27 cellular contexts compared by ENCODE assay signal in genomic region chr6:167720456-167721285, GRCh38.
"Had no signal": no experiment of that assay in that cellular context is flagged by ENCODE, and none has a peak within 500 bp of the region (broad histone marks: within the 10 kb centered on the region; RNA-seq: fewer than 3 reads in every experiment).

No MANE protein-coding gene starts in this region.

- H3K79me2 ChIP-seq: parathyroid adenoma had no signal

- H3K4me3 Mint-ChIP-seq: effector memory CD8-positive, alpha-beta T cell; stimulated activated naive B cell treated with anti-CD40 and anti-IgM and Interleukin-4, amounts not matched to agents 10 μg/mL and 1 μg/mL and 100 μg/mL, for 72 hours had no signal

- H2AFZ ChIP-seq: parathyroid adenoma had no signal

- H3K27ac ChIP-seq: ascending aorta, brain microvascular endothelial cell, esophagus squamous epithelium, gastroesophageal sphincter, left lung, parathyroid adenoma, right lobe of liver, SJSA1, upper lobe of left lung had no signal

- H3K4me1 Mint-ChIP-seq: natural killer cell had no signal

- H3K4me1 ChIP-seq: adrenal gland, ascending aorta, esophagus squamous epithelium, gastroesophageal sphincter, left lung, parathyroid adenoma, right lobe of liver, SJSA1 had no signal

- H3K9me3 Mint-ChIP-seq: natural killer cell had no signal

- H3K4me3 ChIP-seq: adrenal gland, ascending aorta, esophagus squamous epithelium, gastroesophageal sphincter, left lung, right lobe of liver, SJSA1, smooth muscle cell, upper lobe of left lung had no signal

- H3K9me3 ChIP-seq: adrenal gland, right lobe of liver, SJSA1 had no signal

- H3K36me3 ChIP-seq: adrenal gland, ascending aorta, brain microvascular endothelial cell, esophagus squamous epithelium, gastroesophageal sphincter, left lung, right lobe of liver, SJSA1, upper lobe of left lung had no signal

- FAIRE-seq: islet of Langerhans, TTC549 had no signal

- H3K36me3 Mint-ChIP-seq: natural killer cell; stimulated activated naive B cell treated with anti-CD40 and anti-IgM and Interleukin-4, amounts not matched to agents 10 μg/mL and 1 μg/mL and 100 μg/mL, for 72 hours had no signal

- DNase-seq: activated CD4-positive, alpha-beta T cell treated with anti-CD3 and anti-CD28 coated beads for 1 hour; activated CD4-positive, alpha-beta T cell treated with anti-CD3 and anti-CD28 coated beads, Interleukin-2, amount 50 U/mL, for 1 hour; activated gamma-delta T cell treated with Interleukin-2 at 50 U/mL for 16 hours; activated T-cell treated with anti-CD3 and anti-CD28 coated beads for 4 hours; brain microvascular endothelial cell; central memory CD4-positive, alpha-beta T cell; dermis blood vessel endothelial cell; effector memory CD8-positive, alpha-beta T cell; esophagus squamous epithelium; left lung; midbrain; natural killer cell; stimulated activated CD4-positive, alpha-beta T cell treated with anti-CD3 and anti-CD28 coated beads, Interleukin-2, amount 100 ng/mL, for 48 hours; stimulated activated CD8-positive, alpha-beta memory T cell treated with anti-CD3 and anti-CD28 coated beads, Interleukin-4, amount 100 ng/mL, for 48 hours; stimulated activated naive B cell treated with anti-CD40 and anti-IgM and Interleukin-4, amounts not matched to agents 10 μg/mL and 1 μg/mL and 100 μg/mL, for 72 hours; T-helper 1 cell had no signal

- H3K27me3 ChIP-seq: adrenal gland, ascending aorta, brain microvascular endothelial cell, left lung, right lobe of liver, SJSA1, upper lobe of left lung had no signal

- H3K27ac Mint-ChIP-seq: activated naive CD4-positive, alpha-beta T cell treated with anti-CD3 and anti-CD28 coated beads, Interleukin-2, amount 50 U/mL, for 72 hours; effector memory CD8-positive, alpha-beta T cell; natural killer cell; stimulated activated naive B cell treated with anti-CD40 and anti-IgM and Interleukin-4, amounts not matched to agents 10 μg/mL and 1 μg/mL and 100 μg/mL, for 72 hours had no signal

- H3K4me2 ChIP-seq: smooth muscle cell had no signal
